Comparison of ENCODE assay signal across 19 cellular contexts in genomic region chr5:103800728-103801127, GRCh38.
A peak's percentile ranks its signal among the peaks of the same experiment; 100 is the strongest.
DNase-seq lines count a peak whose midpoint lies in the region; ATAC-seq and TF ChIP-seq lines count a peak whose summit lies in the region.
"Had no signal": no experiment of that assay in that cellular context is flagged by ENCODE, and none has a peak within 500 bp of the region (broad histone marks: within the 10 kb centered on the region; RNA-seq: fewer than 3 reads in every experiment).

No MANE protein-coding gene starts in this region.

- no peak overlapping the region for H2AFZ ChIP-seq in SK-N-SH (ENCODE audit: low read depth)

- H3K4me2 ChIP-seq in SK-N-SH = no peak overlapping the region

- DNase-seq in SK-N-SH = no peak
- peak; percentile 32 for DNase-seq in astrocyte of the hippocampus (ENCODE audit: low read depth, low spot score)
- DNase-seq in fibroblast of villous mesenchyme (ENCODE audit: low read depth) = peak; percentile 37
- no peak for DNase-seq in DMS79 (lab: John Stamatoyannopoulos, UW)
- DNase-seq in SK-N-DZ (ENCODE audit: low spot score) = no peak
- no peak for DNase-seq in amniotic stem cell (lab: John Stamatoyannopoulos, UW)
- DNase-seq in activated CD4-positive, alpha-beta T cell treated with anti-CD3 and anti-CD28 coated beads, Interleukin-2, amount 10 ng/mL, durations not matched to agents 24 days and 14 days = no peak
- DNase-seq: ACHN; activated CD4-positive, alpha-beta T cell treated with anti-CD3 and anti-CD28 coated beads for 4 hours; CD4-positive, CD25-positive, alpha-beta regulatory T cell; colonic mucosa; H7; NK-92 treated with Interleukin-12 subunit alpha and Interleukin-12 subunit beta, amount 100 ng/mL, for 24 hours; sigmoid colon; stimulated activated CD4-positive, alpha-beta T cell treated with anti-CD3 and anti-CD28 coated beads, Interleukin-2, amount 100 ng/mL, for 24 hours; stimulated activated naive CD8-positive, alpha-beta T cell treated with anti-CD3 and anti-CD28 coated beads, Interleukin-15, amount 100 ng/mL, for 72 hours; upper lobe of left lung had no signal

- H3K4me3 ChIP-seq in SK-N-SH (ENCODE audit: low read depth in 2 of 2, low read length in 1 of 2) (no peak overlapping the region), fibroblast of villous mesenchyme (ENCODE audit: low read depth, low read length) (no peak overlapping the region)
- H3K4me3 ChIP-seq: colonic mucosa, sigmoid colon, upper lobe of left lung had no signal

- H3K79me2 ChIP-seq in SK-N-SH (ENCODE audit: insufficient read depth) = no peaks in the 10 kb centered on the region

- H3K9me3 ChIP-seq in SK-N-SH = no peaks in the 10 kb centered on the region
- H3K9me3 ChIP-seq: colonic mucosa, upper lobe of left lung had no signal

- 87% methylated on average over 1 of the region's 1 CpG for WGBS in SK-N-SH (ENCODE audit: low lambda C conversion rate)

- no peaks in the 10 kb centered on the region for H3K36me3 ChIP-seq in SK-N-SH (replicated peaks in 1 of 2; ENCODE audit: control insufficient read depth in 1 of 2, insufficient read depth in 2 of 2, low read length in 1 of 2)
- H3K36me3 ChIP-seq: colonic mucosa, sigmoid colon, upper lobe of left lung had no signal

- H3F3A ChIP-seq in SK-N-SH (replicated peaks; ENCODE audit: insufficient read depth) = no peaks in the 10 kb centered on the region

- no peaks in the 10 kb centered on the region; a peak in 1 of 4 replicates for H3K4me1 ChIP-seq in SK-N-SH (ENCODE audit: control insufficient read depth in 1 of 2, insufficient read depth in 2 of 2, low read depth in 1 of 2, low read length in 1 of 2)
- H3K4me1 ChIP-seq: colonic mucosa, sigmoid colon, upper lobe of left lung had no signal

- POLR2A ChIA-PET in SK-N-SH (lab: Yijun Ruan, JAX) = no interaction called here

- TF ChIP-seq RAD21 in SK-N-SH (IDR thresholded peaks at IDR 0.05; ENCODE audit: low read length) = no peak

- H3K9me3 Mint-ChIP-seq in activated CD4-positive, alpha-beta T cell treated with anti-CD3 and anti-CD28 coated beads, Interleukin-2, amount 10 ng/mL, durations not matched to agents 24 days and 14 days = peaks cover 6% of the 10 kb centered on the region
- H3K9me3 Mint-ChIP-seq: stimulated activated naive CD8-positive, alpha-beta T cell treated with anti-CD3 and anti-CD28 coated beads, Interleukin-15, amount 100 ng/mL, for 72 hours had no signal

- no peaks in the 10 kb centered on the region for H3K9me2 ChIP-seq in SK-N-SH

- TF ChIP-seq EP300 in SK-N-SH (IDR thresholded peaks at IDR 0.05; ENCODE audit: borderline replicate concordance in 1 of 2, low read depth in 1 of 2, low read length in 1 of 2) = no peak

- ATAC-seq in SK-N-SH treated with all-trans-retinoic acid at 6 μM for 48 hours = no peak
- ATAC-seq: stimulated activated naive CD8-positive, alpha-beta T cell treated with anti-CD3 and anti-CD28 coated beads, Interleukin-15, amount 100 ng/mL, for 72 hours had no signal

- no peaks in the 10 kb centered on the region for H3K4me1 Mint-ChIP-seq in activated CD4-positive, alpha-beta T cell treated with anti-CD3 and anti-CD28 coated beads, Interleukin-2, amount 10 ng/mL, durations not matched to agents 24 days and 14 days
- H3K4me1 Mint-ChIP-seq: CD4-positive, CD25-positive, alpha-beta regulatory T cell; stimulated activated naive CD8-positive, alpha-beta T cell treated with anti-CD3 and anti-CD28 coated beads, Interleukin-15, amount 100 ng/mL, for 72 hours had no signal

- no peaks in the 10 kb centered on the region for H4K20me1 ChIP-seq in SK-N-SH (ENCODE audit: insufficient read depth)

- intact Hi-C loops in activated CD4-positive, alpha-beta T cell treated with anti-CD3 and anti-CD28 coated beads, Interleukin-2, amount 10 ng/mL, durations not matched to agents 24 days and 14 days (cut with micrococcal nuclease) = no loop called here

- no peak overlapping the region for H3K4me3 Mint-ChIP-seq in activated CD4-positive, alpha-beta T cell treated with anti-CD3 and anti-CD28 coated beads, Interleukin-2, amount 10 ng/mL, durations not matched to agents 24 days and 14 days
- H3K4me3 Mint-ChIP-seq: CD4-positive, CD25-positive, alpha-beta regulatory T cell; stimulated activated naive CD8-positive, alpha-beta T cell treated with anti-CD3 and anti-CD28 coated beads, Interleukin-15, amount 100 ng/mL, for 72 hours had no signal

- CTCF ChIA-PET in SK-N-SH (lab: Yijun Ruan, JAX) = interaction anchor here (2.2 kb wide), 1 partner anchor 8 kb away, joined by 11 read pairs; no protein-coding TSS in a partner anchor

- no peak overlapping the region for H3K27ac Mint-ChIP-seq in activated CD4-positive, alpha-beta T cell treated with anti-CD3 and anti-CD28 coated beads, Interleukin-2, amount 10 ng/mL, durations not matched to agents 24 days and 14 days
- H3K27ac Mint-ChIP-seq: activated T-helper 2 cell treated with anti-CD3 and anti-CD28 coated beads, Interferon-gamma antibody, Interleukin-2, Interleukin-4, amounts not matched to agents 10 μg/mL and 5 μg/mL and 100 μg/mL, durations not matched to agents 14 hours and 24 hours and 36 hours; CD4-positive, CD25-positive, alpha-beta regulatory T cell; stimulated activated naive CD8-positive, alpha-beta T cell treated with anti-CD3 and anti-CD28 coated beads, Interleukin-15, amount 100 ng/mL, for 72 hours had no signal

- no peak overlapping the region for H3K9ac ChIP-seq in SK-N-SH

- H3K36me3 Mint-ChIP-seq in activated CD4-positive, alpha-beta T cell treated with anti-CD3 and anti-CD28 coated beads, Interleukin-2, amount 10 ng/mL, durations not matched to agents 24 days and 14 days (ENCODE audit: low read depth) = no peaks in the 10 kb centered on the region
- H3K36me3 Mint-ChIP-seq: CD4-positive, CD25-positive, alpha-beta regulatory T cell had no signal

- H3K27ac ChIP-seq in SK-N-SH (ENCODE audit: low read depth in 2 of 2, low read length in 1 of 2) = no peak overlapping the region
- H3K27ac ChIP-seq: colonic mucosa, sigmoid colon, upper lobe of left lung had no signal

- TF ChIP-seq CTCF in SK-N-SH (IDR thresholded peaks at IDR 0.05) (no peak), fibroblast of villous mesenchyme (IDR thresholded peaks at IDR 0.05; ENCODE audit: insufficient read depth, low read depth, low read length) (no peak)

- no peaks in the 10 kb centered on the region for H3K27me3 Mint-ChIP-seq in activated CD4-positive, alpha-beta T cell treated with anti-CD3 and anti-CD28 coated beads, Interleukin-2, amount 10 ng/mL, durations not matched to agents 24 days and 14 days
- H3K27me3 Mint-ChIP-seq: CD4-positive, CD25-positive, alpha-beta regulatory T cell; stimulated activated naive CD8-positive, alpha-beta T cell treated with anti-CD3 and anti-CD28 coated beads, Interleukin-15, amount 100 ng/mL, for 72 hours had no signal

- no peaks in the 10 kb centered on the region for H3K27me3 ChIP-seq in SK-N-SH (ENCODE audit: insufficient read depth)
- H3K27me3 ChIP-seq: colonic mucosa, sigmoid colon, upper lobe of left lung had no signal

TF ChIP-seq in SK-N-SH treated with all-trans-retinoic acid at 6 μM for 48 hours, 23 proteins besides CTCF, POLR2A, EP300 and RAD21:
- no peak for TF ChIP-seq ZNF565 (CRISPR knock-in tag; conservative IDR thresholded peaks at IDR 0.05; ENCODE audit: low read depth)
- TF ChIP-seq ZFP30 (CRISPR knock-in tag; IDR thresholded peaks at IDR 0.05) = no peak
- no peak for TF ChIP-seq ZFP3 (CRISPR knock-in tag; IDR thresholded peaks at IDR 0.05)
- peak; percentile 66 for TF ChIP-seq ISL1 (CRISPR knock-in tag; IDR thresholded peaks at IDR 0.05)

TF ChIP-seq in SK-N-SH, 30 proteins besides CTCF, POLR2A, EP300 and RAD21:
- TF ChIP-seq TCF12 (IDR thresholded peaks at IDR 0.05) (no peak), GABPA (IDR thresholded peaks at IDR 0.05; ENCODE audit: low read depth) (no peak), FOSL2 (IDR thresholded peaks at IDR 0.05; ENCODE audit: borderline replicate concordance, low read depth) (no peak), MAX (IDR thresholded peaks at IDR 0.05; ENCODE audit: low read depth) (no peak), NFIC (IDR thresholded peaks at IDR 0.05; ENCODE audit: borderline replicate concordance) (no peak), TEAD4 (IDR thresholded peaks at IDR 0.05; ENCODE audit: borderline replicate concordance, insufficient read depth) (no peak)

Comparison
In these comparisons a context has a peak if more than half of its experiments do, and no peak if none do; other contexts are left out.
1. DNase-seq: peak in astrocyte of the hippocampus (single experiment) and fibroblast of villous mesenchyme (single experiment); none in SK-N-SH (single experiment), DMS79 (single experiment), SK-N-DZ (single experiment), amniotic stem cell (single experiment) and activated CD4-positive, alpha-beta T cell treated with anti-CD3 and anti-CD28 coated beads, Interleukin-2, amount 10 ng/mL, durations not matched to agents 24 days and 14 days (single experiment).